Comparison of ENCODE assay signal across 15 cellular contexts in the genomic region with DNA sequence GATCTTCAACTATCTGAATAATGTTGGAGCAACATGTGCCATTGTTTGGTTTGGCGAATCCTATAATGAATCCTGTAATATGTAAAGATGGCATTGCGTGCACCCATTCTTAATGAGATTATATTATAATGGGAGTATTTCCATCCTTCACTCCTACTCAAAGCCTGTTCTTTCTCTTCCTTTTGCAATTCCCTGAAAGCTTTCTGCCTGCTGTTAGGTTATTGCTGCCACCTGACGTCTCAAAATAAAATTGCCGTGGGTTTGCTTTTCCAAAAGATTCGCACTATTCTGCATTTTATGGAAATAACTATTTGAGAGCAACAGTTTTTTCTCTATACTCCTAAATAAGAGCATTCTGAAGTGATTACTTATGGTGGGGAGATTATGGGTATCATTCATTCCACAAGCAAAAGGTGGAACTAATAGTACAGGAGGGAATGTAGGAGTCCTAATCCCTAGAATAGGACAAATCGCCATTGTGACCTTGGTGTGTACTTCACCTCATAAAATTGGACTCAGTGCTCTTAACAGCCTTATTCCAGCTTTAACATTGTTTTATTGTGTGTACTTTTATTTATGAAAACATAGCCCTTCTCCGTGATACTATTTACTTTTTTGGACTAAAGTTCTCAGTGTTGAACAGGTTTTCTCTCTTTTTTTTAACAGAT.
DNase-seq lines count a peak whose midpoint lies in the region; TF ChIP-seq lines count a peak whose summit lies in the region.
"Had no signal": no experiment of that assay in that cellular context is flagged by ENCODE, and none has a peak within 500 bp of the region (broad histone marks: within the 10 kb centered on the region; RNA-seq: fewer than 3 reads in every experiment).

No MANE protein-coding gene starts in this region.

- no peak overlapping the region for H3K27ac ChIP-seq in OCI-LY1 (ENCODE audit: low read depth, low read length, poor library complexity, severe bottlenecking)
- H3K27ac ChIP-seq in dorsolateral prefrontal cortex: no peak overlapping the region
- no peak overlapping the region for H3K27ac ChIP-seq in effector memory CD4-positive, alpha-beta T cell (ENCODE audit: insufficient read depth, low read length, poor library complexity, severe bottlenecking)
- no peak overlapping the region for H3K27ac ChIP-seq in Karpas-422 (ENCODE audit: low read length)
- H3K27ac ChIP-seq: neutrophil, WERI-Rb-1 had no signal

- H3K27ac Mint-ChIP-seq in nephron: no peak overlapping the region
- H3K27ac Mint-ChIP-seq: CD8-positive, alpha-beta T cell had no signal

- H3K9me3 Mint-ChIP-seq in nephron: no peaks in the 10 kb centered on the region

- no peaks in the 10 kb centered on the region for H3K9me3 ChIP-seq in OCI-LY1 (ENCODE audit: low read length)
- H3K9me3 ChIP-seq in effector memory CD4-positive, alpha-beta T cell (ENCODE audit: control insufficient read depth, low read length): no peaks in the 10 kb centered on the region
- H3K9me3 ChIP-seq in Karpas-422 (ENCODE audit: low read length): no peaks in the 10 kb centered on the region
- H3K9me3 ChIP-seq: neutrophil had no signal

- TF ChIP-seq CTCF in AG09319 (IDR thresholded peaks at IDR 0.05; ENCODE audit: low read depth, low read length): peak; percentile 9
- peak; percentile 31; the same call in 1 of the 2 replicates for TF ChIP-seq CTCF in OCI-LY1 (IDR thresholded peaks at IDR 0.05; ENCODE audit: low read length)
- TF ChIP-seq CTCF in dorsolateral prefrontal cortex (IDR thresholded peaks at IDR 0.05 in 54 of 56, conservative IDR thresholded peaks at IDR 0.05 in 2 of 56; ENCODE audit: low read depth in 1 of 56, partially characterized antibody in 56 of 56): peak; percentile 22 to 73 (median 56)
- TF ChIP-seq CTCF in nephron (IDR thresholded peaks at IDR 0.05; ENCODE audit: unreplicated experiment in 3 of 3): peak; percentile 27 to 39 (median 33)

- H3K4me1 ChIP-seq in OCI-LY1 (ENCODE audit: insufficient read depth, low read length, severe bottlenecking) (no peaks in the 10 kb centered on the region), Karpas-422 (ENCODE audit: low read length) (no peaks in the 10 kb centered on the region)
- no peaks in the 10 kb centered on the region for H3K4me1 ChIP-seq in effector memory CD4-positive, alpha-beta T cell (ENCODE audit: control insufficient read depth, insufficient read depth, low read length, poor library complexity, severe bottlenecking)

- intact Hi-C loops in dorsolateral prefrontal cortex (cut with DNase I): no loop called here

- H3K79me2 ChIP-seq in OCI-LY1 (ENCODE audit: insufficient read depth, low read length): no peaks in the 10 kb centered on the region
- peaks cover 71% of the 10 kb centered on the region for H3K79me2 ChIP-seq in Karpas-422 (ENCODE audit: low read length)

- no peak overlapping the region for H3K9ac ChIP-seq in OCI-LY1 (ENCODE audit: low read length)
- H3K9ac ChIP-seq in Karpas-422 (ENCODE audit: low read length): no peak overlapping the region

- H2AFZ ChIP-seq in OCI-LY1 (ENCODE audit: low read length): no peak overlapping the region
- no peak overlapping the region for H2AFZ ChIP-seq in Karpas-422 (ENCODE audit: low read length)

- H4K20me1 ChIP-seq in OCI-LY1 (ENCODE audit: insufficient read depth, low read length): no peaks in the 10 kb centered on the region
- no peaks in the 10 kb centered on the region for H4K20me1 ChIP-seq in Karpas-422 (ENCODE audit: insufficient read depth, low read depth, low read length)

- DNase-seq in AG09319 (ENCODE audit: extremely low read depth, low read depth) (no peak), dorsolateral prefrontal cortex (peak in 2 of 10 donors; percentile 6 to 9), NCI-H1092 treated with DMSO at 0.1 percent for 48 hours (lab: John Stamatoyannopoulos, UW) (no peak), GM19238 (ENCODE audit: insufficient read length, low spot score) (no peak), Karpas-422 (no peak)
- no peak for DNase-seq in effector memory CD4-positive, alpha-beta T cell
- DNase-seq: CD8-positive, alpha-beta T cell; erythroblast; kidney glomerular epithelial cell; NCI-H526 treated with DMSO at 0.1 percent for 48 hours; SHP77 treated with DMSO at 0.1 percent for 48 hours; WERI-Rb-1 had no signal

- H3K4me3 ChIP-seq in OCI-LY1 (ENCODE audit: low read depth, low read length, poor library complexity, severe bottlenecking) (no peak overlapping the region), dorsolateral prefrontal cortex (no peak overlapping the region), Karpas-422 (ENCODE audit: low read length) (no peak overlapping the region)
- H3K4me3 ChIP-seq in effector memory CD4-positive, alpha-beta T cell (ENCODE audit: insufficient read depth, low read depth, low read length, poor library complexity, severe bottlenecking): no peak overlapping the region

- no peaks in the 10 kb centered on the region for H3K27me3 Mint-ChIP-seq in nephron (ENCODE audit: low read depth)

- no peak overlapping the region for H3K4me2 ChIP-seq in OCI-LY1 (ENCODE audit: low read length)
- H3K4me2 ChIP-seq in Karpas-422 (ENCODE audit: low read depth, low read length, poor library complexity, severe bottlenecking): no peak overlapping the region

- H3F3A ChIP-seq in OCI-LY1 (ENCODE audit: insufficient read depth, low read length): no peaks in the 10 kb centered on the region

- H3K9me2 ChIP-seq in OCI-LY1 (ENCODE audit: low read depth, low read length) (no peaks in the 10 kb centered on the region), Karpas-422 (replicated peaks; ENCODE audit: insufficient read depth, low read length) (no peaks in the 10 kb centered on the region)

- no peaks in the 10 kb centered on the region for H3K27me3 ChIP-seq in OCI-LY1 (ENCODE audit: insufficient read depth, low read length)
- H3K27me3 ChIP-seq in dorsolateral prefrontal cortex: no peaks in the 10 kb centered on the region
- no peaks in the 10 kb centered on the region for H3K27me3 ChIP-seq in effector memory CD4-positive, alpha-beta T cell (replicated peaks; ENCODE audit: control insufficient read depth, insufficient read depth, low read length, poor library complexity, severe bottlenecking)
- no peaks in the 10 kb centered on the region for H3K27me3 ChIP-seq in Karpas-422 (ENCODE audit: low read length)
- H3K27me3 ChIP-seq: neutrophil had no signal

- H3K4me1 Mint-ChIP-seq in nephron: no peaks in the 10 kb centered on the region

- H3K4me3 Mint-ChIP-seq in nephron: no peak overlapping the region
- H3K4me3 Mint-ChIP-seq: CD8-positive, alpha-beta T cell had no signal

- peaks cover 19% of the 10 kb centered on the region for H3K36me3 Mint-ChIP-seq in nephron (ENCODE audit: low read depth)

- peaks cover 12% of the 10 kb centered on the region for H3K36me3 ChIP-seq in OCI-LY1 (ENCODE audit: insufficient read depth, low read length)
- H3K36me3 ChIP-seq in effector memory CD4-positive, alpha-beta T cell (ENCODE audit: control insufficient read depth, insufficient read depth, low read length): no peaks in the 10 kb centered on the region
- H3K36me3 ChIP-seq in Karpas-422 (ENCODE audit: insufficient read depth, low read length): peaks cover 33% of the 10 kb centered on the region
